Comparison of ENCODE assay signal across 16 cellular contexts in genomic region chr2:137925599-137925998, GRCh38. TPM values are rescaled to one million over a fixed set of nuclear protein-coding genes. Genes with fewer than 3 reads are reported as not detected.
A peak's percentile ranks its signal among the peaks of the same experiment; 100 is the strongest.
DNase-seq lines count a peak whose midpoint lies in the region; ATAC-seq, FAIRE-seq and TF ChIP-seq lines count a peak whose summit lies in the region.
"Had no signal": no experiment of that assay in that cellular context is flagged by ENCODE, and none has a peak within 500 bp of the region (broad histone marks: within the 10 kb centered on the region; RNA-seq: fewer than 3 reads in every experiment).

No MANE protein-coding gene starts in this region.

- 0 out of 3 replicates have a peak overlapping the region, but pooled peaks have one; percentile 16 for H3K4me2 ChIP-seq in A549
- H3K4me2 ChIP-seq in mesenchymal stem cell (ENCODE audit: low read length, poor library complexity, severe bottlenecking), result no peak overlapping the region
- H3K4me2 ChIP-seq: BLaER1 had no signal

- H2BK15ac ChIP-seq in mesenchymal stem cell (ENCODE audit: low read depth, poor library complexity, severe bottlenecking), result no peak overlapping the region

- H3K4me3 ChIP-seq in A549 (no peak overlapping the region), MG63 (no peak overlapping the region), mesenchymal stem cell (ENCODE audit: insufficient read depth in 1 of 2, low read depth in 1 of 2, low read length in 2 of 2) (no peak overlapping the region), ovary (no peak overlapping the region)
- H3K4me3 ChIP-seq: BLaER1, GM23248, HAP-1 had no signal

- H3K4ac ChIP-seq in mesenchymal stem cell (ENCODE audit: low read depth in 1 of 2, low read length in 2 of 2), result no peak overlapping the region

- no peak overlapping the region for H2AFZ ChIP-seq in mesenchymal stem cell (ENCODE audit: low read depth, low read length)
- H2AFZ ChIP-seq: GM23248 had no signal

- H3K9me3 Mint-ChIP-seq in T-helper 2 cell treated with Interferon-gamma antibody and Interleukin-4, amounts not matched to agents 5 μg/mL and 100 μg/mL, for 36 hours, result no peaks in the 10 kb centered on the region
- H3K9me3 Mint-ChIP-seq: CD14-positive monocyte had no signal

- H3K23ac ChIP-seq in mesenchymal stem cell (ENCODE audit: low read length in 2 of 2), result no peak overlapping the region

- no peak overlapping the region for H3K14ac ChIP-seq in mesenchymal stem cell (ENCODE audit: low read length in 2 of 2)

- TF ChIP-seq CTCF in A549 (IDR thresholded peaks at IDR 0.05) (no peak), ovary (IDR thresholded peaks at IDR 0.05) (no peak)

- H3K18ac ChIP-seq in mesenchymal stem cell (ENCODE audit: low read depth in 1 of 2, low read length in 2 of 2), result no peak overlapping the region

- H3K4me3 Mint-ChIP-seq in T-helper 2 cell treated with Interferon-gamma antibody and Interleukin-4, amounts not matched to agents 5 μg/mL and 100 μg/mL, for 36 hours, result no peak overlapping the region
- H3K4me3 Mint-ChIP-seq: CD14-positive monocyte; CD4-positive, alpha-beta memory T cell had no signal

- H2AK5ac ChIP-seq in mesenchymal stem cell (ENCODE audit: low read length, severe bottlenecking), result no peak overlapping the region

- no peak overlapping the region for H3K27ac Mint-ChIP-seq in T-helper 2 cell treated with Interferon-gamma antibody and Interleukin-4, amounts not matched to agents 5 μg/mL and 100 μg/mL, for 36 hours
- H3K27ac Mint-ChIP-seq: CD14-positive monocyte had no signal

- no peak for TF ChIP-seq POLR2A in A549 (IDR thresholded peaks at IDR 0.05; ENCODE audit: low read length)
- TF ChIP-seq POLR2A in ovary (IDR thresholded peaks at IDR 0.05), result no peak

- H2BK5ac ChIP-seq in mesenchymal stem cell (ENCODE audit: low read depth, low read length, poor library complexity, severe bottlenecking), result no peak overlapping the region

- H3K4me1 ChIP-seq in A549 (peaks cover 27% of the 10 kb centered on the region), mesenchymal stem cell (ENCODE audit: control insufficient read depth, insufficient read depth, low read depth, low read length) (peaks cover 1% of the 10 kb centered on the region), ovary (ENCODE audit: insufficient read depth) (no peaks in the 10 kb centered on the region)
- H3K4me1 ChIP-seq: BLaER1 had no signal

- intact Hi-C loops in ovary (cut with DNase I), result no loop called here

- H2BK12ac ChIP-seq in mesenchymal stem cell (ENCODE audit: low read length in 2 of 2), result no peak overlapping the region

- no peaks in the 10 kb centered on the region for H3K27me3 Mint-ChIP-seq in T-helper 2 cell treated with Interferon-gamma antibody and Interleukin-4, amounts not matched to agents 5 μg/mL and 100 μg/mL, for 36 hours (ENCODE audit: low read depth)

- H3K9me3 ChIP-seq in A549, result no peaks in the 10 kb centered on the region
- no peaks in the 10 kb centered on the region for H3K9me3 ChIP-seq in MG63
- H3K9me3 ChIP-seq in mesenchymal stem cell (ENCODE audit: control insufficient read depth, low read length), result no peaks in the 10 kb centered on the region
- no peaks in the 10 kb centered on the region for H3K9me3 ChIP-seq in ovary
- H3K9me3 ChIP-seq: BLaER1, HAP-1 had no signal

- CTCF ChIA-PET in A549 (lab: Yijun Ruan, JAX), result interaction anchor here (0.8 to 1.5 kb wide), 2 partner anchors 10 to 60 kb away, joined by 4 to 5 read pairs; no protein-coding TSS in a partner anchor

- no peak overlapping the region for H4K91ac ChIP-seq in mesenchymal stem cell (ENCODE audit: low read length)

- ATAC-seq in A549, result no peak

- H3K27ac ChIP-seq in A549 (no peak overlapping the region), mesenchymal stem cell (ENCODE audit: low read length, poor library complexity, severe bottlenecking) (no peak overlapping the region), ovary (no peak overlapping the region)
- H3K27ac ChIP-seq: 22Rv1, BLaER1, GM23248 had no signal

- 41% methylated on average over 2 of the region's 2 CpGs for WGBS in A549 (ENCODE audit: missing lambda C conversion rate)
- WGBS in mesenchymal stem cell, result 25% methylated on average over 1 of the region's 2 CpGs
- 85 to 89% (median 87%) methylated on average over 2 of the region's 2 CpGs for WGBS in ovary, 3 donors

- H3K9ac ChIP-seq in mesenchymal stem cell (ENCODE audit: low read length), result no peak overlapping the region
- H3K9ac ChIP-seq: BLaER1, GM23248 had no signal

- H3K27me3 ChIP-seq in MG63, result no peaks in the 10 kb centered on the region
- no peaks in the 10 kb centered on the region for H3K27me3 ChIP-seq in mesenchymal stem cell (ENCODE audit: control insufficient read depth in 1 of 2, insufficient read depth in 1 of 2, low read length in 2 of 2)
- H3K27me3 ChIP-seq in ovary, result no peaks in the 10 kb centered on the region
- H3K27me3 ChIP-seq: BLaER1 had no signal

- H3K36me3 ChIP-seq in MG63 (no peaks in the 10 kb centered on the region), mesenchymal stem cell (ENCODE audit: control insufficient read depth in 1 of 2, insufficient read depth in 2 of 2, low read depth in 1 of 2, low read length in 2 of 2) (no peaks in the 10 kb centered on the region), ovary (no peaks in the 10 kb centered on the region)
- H3K36me3 ChIP-seq: BLaER1, HAP-1 had no signal

- no peak for DNase-seq in A549 (ENCODE audit: low read depth in 1 of 2, low spot score in 1 of 2)
- peak; percentile 9 for DNase-seq in MG63
- peak; percentile 12 for DNase-seq in astrocyte of the hippocampus (ENCODE audit: low read depth, low spot score)
- peak; percentile 46 for DNase-seq in mesenchymal stem cell
- no peak for DNase-seq in T-helper 2 cell treated with Interferon-gamma antibody and Interleukin-4, amounts not matched to agents 5 μg/mL and 100 μg/mL, for 36 hours (ENCODE audit: low spot score)
- no peak for DNase-seq in activated naive CD4-positive, alpha-beta T cell (lab: John Stamatoyannopoulos, UW)
- DNase-seq in ovary, result no peak
- DNase-seq: CD4-positive, alpha-beta memory T cell; DMS153; DMS79; GF-D8; GM23248 had no signal

- no peaks in the 10 kb centered on the region for H3K36me3 Mint-ChIP-seq in T-helper 2 cell treated with Interferon-gamma antibody and Interleukin-4, amounts not matched to agents 5 μg/mL and 100 μg/mL, for 36 hours (ENCODE audit: low read depth)
- H3K36me3 Mint-ChIP-seq: CD14-positive monocyte; CD4-positive, alpha-beta memory T cell had no signal

- POLR2A ChIA-PET in A549 (lab: Yijun Ruan, JAX), result no interaction called here

- no peak for TF ChIP-seq RAD21 in A549 (conservative IDR thresholded peaks at IDR 0.05 in 1 of 2, IDR thresholded peaks at IDR 0.05 in 1 of 2)

- H3K4me1 Mint-ChIP-seq in T-helper 2 cell treated with Interferon-gamma antibody and Interleukin-4, amounts not matched to agents 5 μg/mL and 100 μg/mL, for 36 hours (ENCODE audit: low read depth), result no peaks in the 10 kb centered on the region
- H3K4me1 Mint-ChIP-seq: CD4-positive, alpha-beta memory T cell had no signal

- no peak overlapping the region for H4K8ac ChIP-seq in mesenchymal stem cell (ENCODE audit: low read length)

- TF ChIP-seq EP300 in A549 (IDR thresholded peaks at IDR 0.05), result no peak
- no peak for TF ChIP-seq EP300 in ovary (IDR thresholded peaks at IDR 0.05)

- H3K79me1 ChIP-seq in mesenchymal stem cell (replicated peaks; ENCODE audit: low read length, poor library complexity, severe bottlenecking), result no peaks in the 10 kb centered on the region

- FAIRE-seq in A549 (lab: Jason Lieb, UNC), result no peak

- no peak overlapping the region for H2BK120ac ChIP-seq in mesenchymal stem cell (ENCODE audit: low read depth, low read length)

TF ChIP-seq in A549, 52 proteins besides CTCF, POLR2A, EP300 and RAD21 (continues in another document):
- no peak for TF ChIP-seq MAX (IDR thresholded peaks at IDR 0.05)
- TF ChIP-seq KDM1A (IDR thresholded peaks at IDR 0.05; ENCODE audit: low read depth), result no peak
- TF ChIP-seq FOSB (CRISPR knock-in tag; IDR thresholded peaks at IDR 0.05), result no peak
- TF ChIP-seq TFCP2L1 (CRISPR knock-in tag; IDR thresholded peaks at IDR 0.05), result no peak
- TF ChIP-seq JUNB (IDR thresholded peaks at IDR 0.05), result no peak
- no peak for TF ChIP-seq PHF8 (IDR thresholded peaks at IDR 0.05; ENCODE audit: borderline replicate concordance, low read depth)
- no peak for TF ChIP-seq CBX8 (IDR thresholded peaks at IDR 0.05)
- no peak for TF ChIP-seq HOXB13 (CRISPR knock-in tag; IDR thresholded peaks at IDR 0.05; ENCODE audit: low read depth)
- TF ChIP-seq EHMT2 (IDR thresholded peaks at IDR 0.05; ENCODE audit: low read depth), result no peak
- no peak for TF ChIP-seq CBX2 (IDR thresholded peaks at IDR 0.05; ENCODE audit: borderline replicate concordance, low read depth)
- TF ChIP-seq NR3C1 (IDR thresholded peaks at IDR 0.05), result no peak
- no peak for TF ChIP-seq HES2 (IDR thresholded peaks at IDR 0.05)
- no peak for TF ChIP-seq GATA3 (IDR thresholded peaks at IDR 0.05; ENCODE audit: borderline replicate concordance)
- TF ChIP-seq RCOR1 (IDR thresholded peaks at IDR 0.05; ENCODE audit: low read depth, low read length), result no peak
- no peak for TF ChIP-seq NFE2L2 (conservative IDR thresholded peaks at IDR 0.05; ENCODE audit: low read length)
- TF ChIP-seq ATOH8 (CRISPR knock-in tag; IDR thresholded peaks at IDR 0.05; ENCODE audit: low read depth), result no peak

RNA-seq across cellular contexts. Expression of gene HNMT, which starts 38.7 kb away (rescaled TPM):
- 5.5 and 7.0 TPM in 2 replicates for polyA plus RNA-seq in A549 (2011; rRNA removed)
- 0.80 and 1.1 TPM in 2 replicates for polyA plus RNA-seq in A549 (2012; cell fraction: cytosol; rRNA removed)
- polyA plus RNA-seq in A549 (2012; cell fraction: nucleus; rRNA removed), result 0.23 and 0.24 TPM in 2 replicates
- polyA plus RNA-seq in A549 (2017; fragmentation: RNase III; extraction: RNeasy Plus Mini Kit Qiagen cat#74134 plus additional on column Dnase treatment), result 1.5 to 3.0 TPM (median 1.8 TPM) in 3 replicates
- polyA minus RNA-seq in A549 (2011; rRNA and poly(A)+ RNA removed), result 0.88 and 1.1 TPM in 2 replicates
- not detected in 2 replicates for total RNA-seq in MG63 (2014; rRNA removed; shearing (Covaris generic); ENCODE audit: low replicate concordance)
- 69.7 TPM for polyA plus RNA-seq in mesenchymal stem cell (2013, experiment 1 of 2)
- 69.8 TPM for polyA plus RNA-seq in mesenchymal stem cell (2013, experiment 2 of 2)
- 100 to 1,000 TPM in 2 of 7 donors, 10 to 100 TPM in 5; 56.3 to 140 (median 65.3) TPM for total RNA-seq in ovary
- 10 to 100 TPM; 77.3 to 95.3 TPM for polyA plus RNA-seq in ovary
- polyA plus RNA-seq: CD4-positive, alpha-beta memory T cell had no signal

Comparison
In these comparisons a context has a peak if more than half of its experiments do, and no peak if none do; other contexts are left out.
1. DNase-seq: peak in MG63 (single experiment), astrocyte of the hippocampus (single experiment) and mesenchymal stem cell (single experiment); none in A549 (0 of 2), T-helper 2 cell treated with Interferon-gamma antibody and Interleukin-4, amounts not matched to agents 5 μg/mL and 100 μg/mL, for 36 hours (single experiment), activated naive CD4-positive, alpha-beta T cell (0 of 4) and ovary (0 of 5).
2. RNA of gene HNMT, which starts 38.7 kb away (total RNA-seq): 56.3 to 140 TPM in ovary; not detected in MG63; every median in the first group is over 10 times any median in the second.